8 cellular contexts compared by ENCODE assay signal in genomic region chr10:71838264-71839211, GRCh38. TPM values are rescaled to one million over a fixed set of nuclear protein-coding genes. Genes with fewer than 3 reads are reported as not detected.
DNase-seq lines count a peak whose midpoint lies in the region; ATAC-seq, FAIRE-seq and TF ChIP-seq lines count a peak whose summit lies in the region.

No MANE protein-coding gene starts in this region.

- no peaks in the 10 kb centered on the region for H3K9me3 ChIP-seq in IMR-90 (ENCODE audit: control insufficient read depth, insufficient read depth, low read length)

- CTCF ChIA-PET in IMR-90 (lab: Yijun Ruan, JAX): interaction anchor here (0.6 to 1.5 kb wide), 2 partner anchors 58 to 190 kb away, joined by 4 to 9 read pairs; no protein-coding TSS in a partner anchor

- no peak overlapping the region for H2BK15ac ChIP-seq in IMR-90 (ENCODE audit: low read depth, low read length)

- in situ Hi-C loops in IMR-90 (cut with MboI; ENCODE audit: low sequenced_read_pairs): no loop called here

- H3K4me2 ChIP-seq in IMR-90 (ENCODE audit: low read depth, low read length): no peak overlapping the region

- H2AK9ac ChIP-seq in IMR-90 (replicated peaks; ENCODE audit: low read depth, low read length, poor library complexity): no peak overlapping the region

- H4K20me1 ChIP-seq in IMR-90 (ENCODE audit: insufficient read depth, low read length): peaks cover 98% of the 10 kb centered on the region

- H3K27ac ChIP-seq in ACC112 (ENCODE audit: low read depth, low read length): peak overlapping the region; percentile 94
- no peak overlapping the region for H3K27ac ChIP-seq in IMR-90 (ENCODE audit: insufficient read depth, low read length)

- no peak overlapping the region for H3K4ac ChIP-seq in IMR-90 (ENCODE audit: low read depth, low read length)

- no peak overlapping the region for H4K5ac ChIP-seq in IMR-90 (ENCODE audit: low read depth, low read length)

- WGBS in IMR-90 (ENCODE audit: extremely low coverage in 2 of 2, insufficient read length in 1 of 2), 2 experiments: 53% methylated on average over 2 of the region's 14 CpGs; no CpG with 5 or more reads in 1 of the 2 experiments

- H3K27me3 ChIP-seq in ACC112 (ENCODE audit: insufficient read depth, low read length) (no peaks in the 10 kb centered on the region), IMR-90 (ENCODE audit: control insufficient read depth, insufficient read depth, low read length) (no peaks in the 10 kb centered on the region), bronchial epithelial cell (ENCODE audit: control insufficient read depth, insufficient read depth, low read length) (no peaks in the 10 kb centered on the region)

- POLR2A ChIA-PET in IMR-90 (lab: Charles Lee; ENCODE audit: unreplicated experiment): no interaction called here

- H3K9me3 Mint-ChIP-seq in mesothelial cell of epicardium: no peaks in the 10 kb centered on the region
- H3K9me3 Mint-ChIP-seq in T-helper 2 cell treated with Interferon-gamma antibody and Interleukin-4, amounts not matched to agents 5 μg/mL and 100 μg/mL, for 36 hours: no peaks in the 10 kb centered on the region

- no peak for TF ChIP-seq RAD21 in IMR-90 (IDR thresholded peaks at IDR 0.05; ENCODE audit: low read length)

- dilution Hi-C loops in IMR-90 (cut with HindIII; ENCODE audit: low sequenced_read_pairs, unreplicated experiment): no loop called here

- FAIRE-seq in bronchial epithelial cell (lab: Jason Lieb, UNC): no peak

- no peak overlapping the region for H3K4me3 Mint-ChIP-seq in mesothelial cell of epicardium
- H3K4me3 Mint-ChIP-seq in T-helper 2 cell treated with Interferon-gamma antibody and Interleukin-4, amounts not matched to agents 5 μg/mL and 100 μg/mL, for 36 hours: no peak overlapping the region

- H4K91ac ChIP-seq in IMR-90 (ENCODE audit: insufficient read depth, low read depth, low read length): no peak overlapping the region

- no TSS peak for BruUV-seq in IMR-90 (replicated peaks; lab: Mats Ljungman, UMichigan)

- H3K27ac Mint-ChIP-seq in mesothelial cell of epicardium: peak overlapping the region; percentile 96
- H3K27ac Mint-ChIP-seq in T-helper 2 cell treated with Interferon-gamma antibody and Interleukin-4, amounts not matched to agents 5 μg/mL and 100 μg/mL, for 36 hours: no peak overlapping the region

- H3K4me3 ChIP-seq in ACC112 (ENCODE audit: low read depth, low read length): peak overlapping the region; percentile 20
- H3K4me3 ChIP-seq in IMR-90 (ENCODE audit: insufficient read depth, low read depth, low read length): no peak overlapping the region
- H3K4me3 ChIP-seq in bronchial epithelial cell (ENCODE audit: low read depth, low read length): no peak overlapping the region

- H3K4me1 ChIP-seq in ACC112 (ENCODE audit: control insufficient read depth, insufficient read depth, low read length, unreplicated experiment) (peaks cover 62% of the 10 kb centered on the region), IMR-90 (ENCODE audit: control insufficient read depth, insufficient read depth, low read length) (peaks cover 25% of the 10 kb centered on the region)

- H3K27me3 Mint-ChIP-seq in mesothelial cell of epicardium (ENCODE audit: low read depth): no peaks in the 10 kb centered on the region
- no peaks in the 10 kb centered on the region for H3K27me3 Mint-ChIP-seq in T-helper 2 cell treated with Interferon-gamma antibody and Interleukin-4, amounts not matched to agents 5 μg/mL and 100 μg/mL, for 36 hours (ENCODE audit: low read depth)

- H3K79me2 ChIP-seq in ACC112 (ENCODE audit: control insufficient read depth, insufficient read depth, low read length, unreplicated experiment): peaks cover 88% of the 10 kb centered on the region

- peaks cover 51% of the 10 kb centered on the region for H3K4me1 Mint-ChIP-seq in mesothelial cell of epicardium
- H3K4me1 Mint-ChIP-seq in T-helper 2 cell treated with Interferon-gamma antibody and Interleukin-4, amounts not matched to agents 5 μg/mL and 100 μg/mL, for 36 hours (ENCODE audit: low read depth): peaks cover 8% of the 10 kb centered on the region

- peaks cover 36 to 93% of the 10 kb centered on the region in 2 experiments for H3K79me1 ChIP-seq in IMR-90 (ENCODE audit: low read depth in 1 of 2, low read length in 2 of 2)

- H3K23ac ChIP-seq in IMR-90 (ENCODE audit: low read depth, low read length): peak overlapping the region; percentile 8; the same call in 1 of the 2 replicates

- no peak overlapping the region for H3K56ac ChIP-seq in IMR-90 (ENCODE audit: extremely low read depth, insufficient read depth, low read length)

- H3K9ac ChIP-seq in IMR-90 (ENCODE audit: low read depth, low read length): no peak overlapping the region

- intact Hi-C loops in IMR-90 (cut with micrococcal nuclease): no loop called here

- peaks cover 37% of the 10 kb centered on the region for H3K9me1 ChIP-seq in IMR-90 (ENCODE audit: insufficient read depth, low read length)

- no peak overlapping the region for H2BK5ac ChIP-seq in IMR-90 (ENCODE audit: low read depth, low read length, poor library complexity, severe bottlenecking)

- DNase-seq in IMR-90 (peak; percentile 50), bronchial epithelial cell (ENCODE audit: low read depth) (peak; percentile 84), mesothelial cell of epicardium (ENCODE audit: low spot score in 2 of 2, unreplicated experiment in 2 of 2) (no peak), GM19240 (ENCODE audit: insufficient read length, low spot score) (no peak)
- DNase-seq in T-helper 2 cell treated with Interferon-gamma antibody and Interleukin-4, amounts not matched to agents 5 μg/mL and 100 μg/mL, for 36 hours (ENCODE audit: low spot score): no peak

- peak overlapping the region; percentile 7; the same call in 1 of the 2 replicates for H3K14ac ChIP-seq in IMR-90 (replicated peaks; ENCODE audit: low read depth, low read length)

- no peak overlapping the region for H4K8ac ChIP-seq in IMR-90 (ENCODE audit: low read depth in 2 of 2, low read length in 2 of 2)

- peak overlapping the region; percentile 47; the same call in 1 of the 2 replicates for H2AK5ac ChIP-seq in IMR-90 (ENCODE audit: low read depth, low read length)

- ATAC-seq in IMR-90 (ENCODE audit: low read depth) (peak; percentile 39), GM19452 (IDR thresholded peaks at IDR 0.05; ENCODE audit: unreplicated experiment) (no peak)
- ATAC-seq in activated CD4-positive, CD25-positive, alpha-beta regulatory T cell treated with anti-CD3 and anti-CD28 coated beads, Interleukin-2, amount 50 U/mL, for 24 hours: no peak

- TF ChIP-seq CTCF in IMR-90 (conservative IDR thresholded peaks at IDR 0.05; ENCODE audit: low read depth, low read length) (no peak), bronchial epithelial cell (IDR thresholded peaks at IDR 0.05; ENCODE audit: insufficient read depth, low read length, severe bottlenecking) (no peak), mesothelial cell of epicardium (IDR thresholded peaks at IDR 0.05; ENCODE audit: unreplicated experiment) (no peak)

- no peak for TF ChIP-seq POLR2A in IMR-90 (IDR thresholded peaks at IDR 0.05; ENCODE audit: low read depth, low read length)

- H3K36me3 Mint-ChIP-seq in mesothelial cell of epicardium: no peaks in the 10 kb centered on the region
- no peaks in the 10 kb centered on the region for H3K36me3 Mint-ChIP-seq in T-helper 2 cell treated with Interferon-gamma antibody and Interleukin-4, amounts not matched to agents 5 μg/mL and 100 μg/mL, for 36 hours (ENCODE audit: low read depth)

- H2AFZ ChIP-seq in ACC112 (ENCODE audit: low read length, unreplicated experiment): no peak overlapping the region
- H2AFZ ChIP-seq in IMR-90 (replicated peaks; ENCODE audit: low read length, poor library complexity): no peak overlapping the region

- no peak overlapping the region for H2BK20ac ChIP-seq in IMR-90 (ENCODE audit: low read depth, low read length)

- H2BK120ac ChIP-seq in IMR-90 (ENCODE audit: low read depth, low read length): no peak overlapping the region

- no peaks in the 10 kb centered on the region for H3K36me3 ChIP-seq in ACC112 (ENCODE audit: insufficient read depth, low read length)
- H3K36me3 ChIP-seq in IMR-90 (ENCODE audit: control insufficient read depth, insufficient read depth, low read length): peaks cover 11% of the 10 kb centered on the region; the same call in 1 of the 2 replicates
- H3K36me3 ChIP-seq in bronchial epithelial cell (ENCODE audit: control insufficient read depth, insufficient read depth, low read length): peaks cover 5% of the 10 kb centered on the region

- H3K18ac ChIP-seq in IMR-90 (ENCODE audit: low read depth, low read length): no peak overlapping the region

TF ChIP-seq in IMR-90, 13 proteins besides CTCF, POLR2A, EP300 and RAD21:
- TF ChIP-seq MXI1 (IDR thresholded peaks at IDR 0.05; ENCODE audit: borderline replicate concordance, low read depth, low read length) (no peak), BHLHE40 (IDR thresholded peaks at IDR 0.05; ENCODE audit: low read depth, low read length) (no peak), MAFK (IDR thresholded peaks at IDR 0.05; ENCODE audit: low read depth, low read length) (no peak), FOS (IDR thresholded peaks at IDR 0.05; ENCODE audit: low read depth, low read length) (no peak), NFE2L2 (IDR thresholded peaks at IDR 0.05; ENCODE audit: low read depth, low read length) (no peak), MAZ (IDR thresholded peaks at IDR 0.05; ENCODE audit: borderline replicate concordance, low read depth, low read length) (no peak), RCOR1 (IDR thresholded peaks at IDR 0.05; ENCODE audit: insufficient replicate concordance, low read length) (no peak)
- TF ChIP-seq, protein P1, sequence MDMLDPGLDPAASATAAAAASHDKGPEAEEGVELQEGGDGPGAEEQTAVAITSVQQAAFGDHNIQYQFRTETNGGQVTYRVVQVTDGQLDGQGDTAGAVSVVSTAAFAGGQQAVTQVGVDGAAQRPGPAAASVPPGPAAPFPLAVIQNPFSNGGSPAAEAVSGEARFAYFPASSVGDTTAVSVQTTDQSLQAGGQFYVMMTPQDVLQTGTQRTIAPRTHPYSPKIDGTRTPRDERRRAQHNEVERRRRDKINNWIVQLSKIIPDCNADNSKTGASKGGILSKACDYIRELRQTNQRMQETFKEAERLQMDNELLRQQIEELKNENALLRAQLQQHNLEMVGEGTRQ (IDR thresholded peaks at IDR 0.05; ENCODE audit: low read depth, low read length): no peak

RNA-seq across cellular contexts. Expression of gene PSAP, which starts 12.5 kb away (rescaled TPM):
- 216 and 221 TPM in 2 replicates for total RNA-seq in IMR-90 (2012; rRNA removed)
- 876 TPM in 2 replicates for polyA plus RNA-seq in IMR-90 (2012; rRNA removed)
- polyA plus RNA-seq in IMR-90 (2012; cell fraction: cytosol; rRNA removed): 905 and 937 TPM in 2 replicates
- polyA plus RNA-seq in IMR-90 (2012; cell fraction: nucleus; rRNA removed; ENCODE audit: low replicate concordance): 546 and 844 TPM in 2 replicates
- total RNA-seq in bronchial epithelial cell: 1,098 and 1,124 TPM in 2 replicates
- 554 to 574 TPM (median 557 TPM) in 3 replicates for total RNA-seq in mesothelial cell of epicardium

Comparison
In these comparisons a context has a peak if more than half of its experiments do, and no peak if none do; other contexts are left out.
1. DNase-seq: peak in IMR-90 (single experiment) and bronchial epithelial cell (single experiment); none in mesothelial cell of epicardium (0 of 2), GM19240 (single experiment) and T-helper 2 cell treated with Interferon-gamma antibody and Interleukin-4, amounts not matched to agents 5 μg/mL and 100 μg/mL, for 36 hours (single experiment).